1 cellular context compared by ENCODE assay signal in the genomic region with DNA sequence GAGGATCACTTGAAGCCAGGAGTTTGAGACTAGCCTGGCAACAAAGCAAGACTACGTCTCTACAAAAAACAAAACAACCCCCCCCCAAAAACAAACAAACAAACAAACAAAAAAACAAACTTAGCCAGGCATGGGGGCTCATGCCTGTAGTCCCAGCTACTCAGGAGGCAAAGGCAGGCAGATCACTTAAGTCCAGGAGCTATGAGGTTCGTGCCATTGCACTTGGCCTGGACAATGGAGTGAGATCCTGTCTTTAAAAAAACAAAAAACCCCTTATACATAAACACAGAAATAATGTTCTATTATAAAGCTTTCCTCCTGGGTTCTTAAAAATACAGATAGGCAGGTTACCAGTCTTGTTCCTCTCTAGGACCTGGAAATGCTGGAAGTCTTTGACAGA.
TF ChIP-seq lines count a peak whose summit lies in the region.

No MANE protein-coding gene starts in this region.

TF ChIP-seq in K562, 482 proteins besides CTCF, POLR2A, EP300 and RAD21:
- TF ChIP-seq ZEB2 (IDR thresholded peaks at IDR 0.05) (no peak), RBM22 (IDR thresholded peaks at IDR 0.05; ENCODE audit: low read depth, low read length, poor library complexity, severe bottlenecking) (no peak), MYBL2 (IDR thresholded peaks at IDR 0.05; ENCODE audit: low read depth) (no peak), MYBL2 (CRISPR knock-in tag; IDR thresholded peaks at IDR 0.05; ENCODE audit: borderline replicate concordance) (no peak), SMAD2 (IDR thresholded peaks at IDR 0.05; ENCODE audit: low read depth, low read length) (no peak), NFE2 (IDR thresholded peaks at IDR 0.05; ENCODE audit: low read depth) (no peak), ATF7 (IDR thresholded peaks at IDR 0.05) (no peak), ZNF121 (CRISPR knock-in tag; conservative IDR thresholded peaks at IDR 0.05) (peak; percentile 80), ZBTB49 (CRISPR knock-in tag; IDR thresholded peaks at IDR 0.05; ENCODE audit: borderline replicate concordance) (no peak)
